In genomic region chr1:178693368-178693767, GRCh38 we compare ENCODE assay signal across 2 cellular contexts.
TF ChIP-seq lines count a peak whose summit lies in the region.

No MANE protein-coding gene starts in this region.

TF ChIP-seq in GM23338, 12 proteins besides CTCF, POLR2A, EP300 and RAD21 (continued from another document):
- no peak for TF ChIP-seq ETS1 (IDR thresholded peaks at IDR 0.05)
- TF ChIP-seq STAT1 (IDR thresholded peaks at IDR 0.05; ENCODE audit: unreplicated experiment): no peak
- no peak for TF ChIP-seq EZH2 (IDR thresholded peaks at IDR 0.05; ENCODE audit: low read depth, unreplicated experiment)
- TF ChIP-seq ZNF331 (CRISPR knock-in tag; IDR thresholded peaks at IDR 0.05; ENCODE audit: low read depth): no peak
- TF ChIP-seq REST (IDR thresholded peaks at IDR 0.05; ENCODE audit: unreplicated experiment): no peak
- TF ChIP-seq EZH2phosphoT487 (IDR thresholded peaks at IDR 0.05; ENCODE audit: unreplicated experiment): no peak
- TF ChIP-seq ZNF462 (CRISPR knock-in tag; IDR thresholded peaks at IDR 0.05): no peak
- TF ChIP-seq POLR2AphosphoS5 (IDR thresholded peaks at IDR 0.05; ENCODE audit: low read depth): no peak
- no peak for TF ChIP-seq JUNB (IDR thresholded peaks at IDR 0.05; ENCODE audit: unreplicated experiment)

TF ChIP-seq in SK-N-SH, 30 proteins besides CTCF, POLR2A, EP300 and RAD21 (continued from another document):
- TF ChIP-seq ZBTB33 (IDR thresholded peaks at IDR 0.05; ENCODE audit: borderline replicate concordance, low read depth) (no peak), RXRA (IDR thresholded peaks at IDR 0.05; ENCODE audit: borderline replicate concordance, low read depth) (no peak), NFIC (IDR thresholded peaks at IDR 0.05; ENCODE audit: borderline replicate concordance) (no peak), MEF2A (IDR thresholded peaks at IDR 0.05; ENCODE audit: borderline replicate concordance, low read depth) (no peak), GABPA (IDR thresholded peaks at IDR 0.05; ENCODE audit: low read depth) (no peak), USF2 (IDR thresholded peaks at IDR 0.05; ENCODE audit: borderline replicate concordance, low read depth, low read length) (no peak), POLR2AphosphoS5 (IDR thresholded peaks at IDR 0.05; ENCODE audit: low read depth, low read length) (no peak), SIN3A (IDR thresholded peaks at IDR 0.05; ENCODE audit: borderline replicate concordance, low read depth, low read length) (no peak), PBX3 (IDR thresholded peaks at IDR 0.05) (no peak), TCF12 (IDR thresholded peaks at IDR 0.05) (no peak), YY1 (IDR thresholded peaks at IDR 0.05; ENCODE audit: low read depth) (no peak)
